Comparison of ENCODE assay signal across 1 cellular context in genomic region chr18:67362906-67363305, GRCh38.
TF ChIP-seq lines count a peak whose summit lies in the region.

No MANE protein-coding gene starts in this region.

TF ChIP-seq in GM12878, 131 proteins besides CTCF, POLR2A, EP300 and RAD21:
- TF ChIP-seq ZZZ3 (IDR thresholded peaks at IDR 0.05; ENCODE audit: control insufficient read depth, insufficient read length, low read depth) (no peak), SREBF1 (IDR thresholded peaks at IDR 0.05; ENCODE audit: low read length) (no peak), BHLHE40 (IDR thresholded peaks at IDR 0.05; ENCODE audit: borderline replicate concordance in 1 of 2, low read depth in 2 of 2, low read length in 1 of 2) (no peak), STAT3 (IDR thresholded peaks at IDR 0.05; ENCODE audit: low read depth, low read length) (no peak), TARDBP (IDR thresholded peaks at IDR 0.05; ENCODE audit: borderline replicate concordance) (no peak), MYC (IDR thresholded peaks at IDR 0.05; ENCODE audit: insufficient read depth, insufficient read length, insufficient replicate concordance, low read length, severe bottlenecking) (no peak), MTA3 (IDR thresholded peaks at IDR 0.05; ENCODE audit: borderline replicate concordance, low read length) (no peak), FOS (IDR thresholded peaks at IDR 0.05; ENCODE audit: borderline replicate concordance, extremely low read depth, insufficient read length) (no peak), RUNX3 (IDR thresholded peaks at IDR 0.05; ENCODE audit: low read length) (no peak), TAF1 (IDR thresholded peaks at IDR 0.05; ENCODE audit: borderline replicate concordance, low read depth, low read length) (no peak), ZNF217 (IDR thresholded peaks at IDR 0.05) (no peak), MEF2A (IDR thresholded peaks at IDR 0.05; ENCODE audit: insufficient read depth, low read depth, low read length) (no peak), NFYA (IDR thresholded peaks at IDR 0.05; ENCODE audit: borderline replicate concordance, low read depth, low read length) (no peak), NFIC (IDR thresholded peaks at IDR 0.05; ENCODE audit: low read depth, low read length) (no peak), YBX1 (IDR thresholded peaks at IDR 0.05) (no peak), IRF3 (IDR thresholded peaks at IDR 0.05) (no peak), SUPT20H (IDR thresholded peaks at IDR 0.05; ENCODE audit: borderline replicate concordance, control insufficient read depth, low read depth, low read length) (no peak), CHD1 (IDR thresholded peaks at IDR 0.05; ENCODE audit: low read depth, low read length) (no peak), TBL1XR1 (IDR thresholded peaks at IDR 0.05; ENCODE audit: low read depth, low read length) (no peak), DPF2 (IDR thresholded peaks at IDR 0.05) (no peak)
